ENCODE assay signal across 2 cellular contexts in genomic region chr3:101288294-101288693, GRCh38.
A peak's percentile ranks its signal among the peaks of the same experiment; 100 is the strongest.
TF ChIP-seq lines count a peak whose summit lies in the region.

No MANE protein-coding gene starts in this region.

TF ChIP-seq in SK-N-SH, 30 proteins besides CTCF, POLR2A, EP300 and RAD21 (continued from another document):
- TF ChIP-seq, protein P1, sequence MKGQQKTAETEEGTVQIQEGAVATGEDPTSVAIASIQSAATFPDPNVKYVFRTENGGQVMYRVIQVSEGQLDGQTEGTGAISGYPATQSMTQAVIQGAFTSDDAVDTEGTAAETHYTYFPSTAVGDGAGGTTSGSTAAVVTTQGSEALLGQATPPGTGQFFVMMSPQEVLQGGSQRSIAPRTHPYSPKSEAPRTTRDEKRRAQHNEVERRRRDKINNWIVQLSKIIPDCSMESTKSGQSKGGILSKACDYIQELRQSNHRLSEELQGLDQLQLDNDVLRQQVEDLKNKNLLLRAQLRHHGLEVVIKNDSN (IDR thresholded peaks at IDR 0.05; ENCODE audit: borderline replicate concordance, low read depth): no peak
- TF ChIP-seq JUND (IDR thresholded peaks at IDR 0.05): no peak
- TF ChIP-seq, protein P2, sequence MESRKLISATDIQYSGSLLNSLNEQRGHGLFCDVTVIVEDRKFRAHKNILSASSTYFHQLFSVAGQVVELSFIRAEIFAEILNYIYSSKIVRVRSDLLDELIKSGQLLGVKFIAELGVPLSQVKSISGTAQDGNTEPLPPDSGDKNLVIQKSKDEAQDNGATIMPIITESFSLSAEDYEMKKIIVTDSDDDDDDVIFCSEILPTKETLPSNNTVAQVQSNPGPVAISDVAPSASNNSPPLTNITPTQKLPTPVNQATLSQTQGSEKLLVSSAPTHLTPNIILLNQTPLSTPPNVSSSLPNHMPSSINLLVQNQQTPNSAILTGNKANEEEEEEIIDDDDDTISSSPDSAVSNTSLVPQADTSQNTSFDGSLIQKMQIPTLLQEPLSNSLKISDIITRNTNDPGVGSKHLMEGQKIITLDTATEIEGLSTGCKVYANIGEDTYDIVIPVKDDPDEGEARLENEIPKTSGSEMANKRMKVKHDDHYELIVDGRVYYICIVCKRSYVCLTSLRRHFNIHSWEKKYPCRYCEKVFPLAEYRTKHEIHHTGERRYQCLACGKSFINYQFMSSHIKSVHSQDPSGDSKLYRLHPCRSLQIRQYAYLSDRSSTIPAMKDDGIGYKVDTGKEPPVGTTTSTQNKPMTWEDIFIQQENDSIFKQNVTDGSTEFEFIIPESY (IDR thresholded peaks at IDR 0.05; ENCODE audit: borderline replicate concordance, low read depth): no peak
- no peak for TF ChIP-seq TEAD4 (IDR thresholded peaks at IDR 0.05; ENCODE audit: borderline replicate concordance, insufficient read depth)
- no peak for TF ChIP-seq RXRA (IDR thresholded peaks at IDR 0.05; ENCODE audit: borderline replicate concordance, low read depth)
- no peak for TF ChIP-seq TCF12 (IDR thresholded peaks at IDR 0.05)
- TF ChIP-seq CHD2 (IDR thresholded peaks at IDR 0.05; ENCODE audit: low read length, partially characterized antibody): no peak
- no peak for TF ChIP-seq NRF1 (IDR thresholded peaks at IDR 0.05; ENCODE audit: low read depth, low read length)
- no peak for TF ChIP-seq SIN3A (IDR thresholded peaks at IDR 0.05; ENCODE audit: borderline replicate concordance, low read depth, low read length)
- no peak for TF ChIP-seq EZH2phosphoT487 (IDR thresholded peaks at IDR 0.05; ENCODE audit: borderline replicate concordance, low read depth)
- no peak for TF ChIP-seq SMC3 (IDR thresholded peaks at IDR 0.05; ENCODE audit: low read depth, low read length)
- TF ChIP-seq MXI1 (IDR thresholded peaks at IDR 0.05; ENCODE audit: low read depth, low read length): no peak
- TF ChIP-seq ELF1 (IDR thresholded peaks at IDR 0.05): no peak
- TF ChIP-seq GABPA (IDR thresholded peaks at IDR 0.05; ENCODE audit: low read depth): no peak
- TF ChIP-seq, protein P3, sequence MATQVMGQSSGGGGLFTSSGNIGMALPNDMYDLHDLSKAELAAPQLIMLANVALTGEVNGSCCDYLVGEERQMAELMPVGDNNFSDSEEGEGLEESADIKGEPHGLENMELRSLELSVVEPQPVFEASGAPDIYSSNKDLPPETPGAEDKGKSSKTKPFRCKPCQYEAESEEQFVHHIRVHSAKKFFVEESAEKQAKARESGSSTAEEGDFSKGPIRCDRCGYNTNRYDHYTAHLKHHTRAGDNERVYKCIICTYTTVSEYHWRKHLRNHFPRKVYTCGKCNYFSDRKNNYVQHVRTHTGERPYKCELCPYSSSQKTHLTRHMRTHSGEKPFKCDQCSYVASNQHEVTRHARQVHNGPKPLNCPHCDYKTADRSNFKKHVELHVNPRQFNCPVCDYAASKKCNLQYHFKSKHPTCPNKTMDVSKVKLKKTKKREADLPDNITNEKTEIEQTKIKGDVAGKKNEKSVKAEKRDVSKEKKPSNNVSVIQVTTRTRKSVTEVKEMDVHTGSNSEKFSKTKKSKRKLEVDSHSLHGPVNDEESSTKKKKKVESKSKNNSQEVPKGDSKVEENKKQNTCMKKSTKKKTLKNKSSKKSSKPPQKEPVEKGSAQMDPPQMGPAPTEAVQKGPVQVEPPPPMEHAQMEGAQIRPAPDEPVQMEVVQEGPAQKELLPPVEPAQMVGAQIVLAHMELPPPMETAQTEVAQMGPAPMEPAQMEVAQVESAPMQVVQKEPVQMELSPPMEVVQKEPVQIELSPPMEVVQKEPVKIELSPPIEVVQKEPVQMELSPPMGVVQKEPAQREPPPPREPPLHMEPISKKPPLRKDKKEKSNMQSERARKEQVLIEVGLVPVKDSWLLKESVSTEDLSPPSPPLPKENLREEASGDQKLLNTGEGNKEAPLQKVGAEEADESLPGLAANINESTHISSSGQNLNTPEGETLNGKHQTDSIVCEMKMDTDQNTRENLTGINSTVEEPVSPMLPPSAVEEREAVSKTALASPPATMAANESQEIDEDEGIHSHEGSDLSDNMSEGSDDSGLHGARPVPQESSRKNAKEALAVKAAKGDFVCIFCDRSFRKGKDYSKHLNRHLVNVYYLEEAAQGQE (IDR thresholded peaks at IDR 0.05; ENCODE audit: low read depth, low read length): no peak

TF ChIP-seq in K562, 482 proteins besides CTCF, POLR2A, EP300 and RAD21 (continued from another document):
- peak; percentile 71 for TF ChIP-seq RBM25 (IDR thresholded peaks at IDR 0.05; ENCODE audit: low read depth, low read length, severe bottlenecking)
TF ChIP-seq in K562: peak in this region for 2.
